ENCODE assay signal across 8 cellular contexts in genomic region chr2:70133521-70134348, GRCh38. TPM values are rescaled to one million over a fixed set of nuclear protein-coding genes. Genes with fewer than 3 reads are reported as not detected.
DNase-seq lines count a peak whose midpoint lies in the region; ATAC-seq, FAIRE-seq and TF ChIP-seq lines count a peak whose summit lies in the region.

No MANE protein-coding gene starts in this region.

- peak overlapping the region in 1 of 2 experiments; percentile 50 for H3K4me3 ChIP-seq in neutrophil (ENCODE audit: low read depth in 1 of 2, low read length in 1 of 2)

- peaks cover 51 to 56% of the 10 kb centered on the region in 2 experiments for H3K4me1 ChIP-seq in neutrophil (ENCODE audit: control insufficient read depth in 1 of 2, insufficient read depth in 1 of 2, low read depth in 1 of 2, low read length in 1 of 2)

- DNase-seq in GM18507 (ENCODE audit: extremely low spot score, insufficient read length, low read depth) (no peak), NCI-H226 (peak; percentile 62), caudate nucleus (lab: John Stamatoyannopoulos, UW) (peak in 7 of 61 donors; percentile 10 to 38 (median 20)), HT-29 (ENCODE audit: low spot score) (no peak), sciatic nerve (ENCODE audit: low spot score) (no peak)

- H3K9me3 ChIP-seq in neutrophil = no peaks in the 10 kb centered on the region

- ATAC-seq in GM18873 (IDR thresholded peaks at IDR 0.05; ENCODE audit: low FRiP score, unreplicated experiment) = no peak
- no peak for ATAC-seq in GM21723 (IDR thresholded peaks at IDR 0.05; ENCODE audit: unreplicated experiment)
- ATAC-seq in sciatic nerve = no peak

- FAIRE-seq in GM18507 (lab: Jason Lieb, UNC) = peak; percentile 78

- no peak for TF ChIP-seq CTCF in neutrophil (IDR thresholded peaks at IDR 0.05)

- H3K27me3 ChIP-seq in neutrophil = no peaks in the 10 kb centered on the region

- H3K36me3 ChIP-seq in neutrophil = no peaks in the 10 kb centered on the region

- intact Hi-C loops in sciatic nerve (cut with DNase I) = no loop called here

- H3K27ac ChIP-seq in caudate nucleus (ENCODE audit: low read depth, low read length) = peak overlapping the region; percentile 99
- H3K27ac ChIP-seq in neutrophil = peak overlapping the region; percentile 92

RNA-seq across cellular contexts. Expression of gene PCBP1, which starts 46.5 kb away (rescaled TPM):
- 47.6 and 52.6 TPM in 2 replicates for total RNA-seq in HT-29 (2014; rRNA removed; shearing (Covaris generic))
- total RNA-seq in sciatic nerve = 285 TPM

RNA-seq across cellular contexts. Expression of gene C2orf42, which starts 57.1 kb away (rescaled TPM):
- 7.0 and 10.5 TPM in 2 replicates for total RNA-seq in HT-29 (2014; rRNA removed; shearing (Covaris generic))
- total RNA-seq in sciatic nerve = 24.4 TPM
